ENCODE assay signal across 21 cellular contexts in the genomic region with DNA sequence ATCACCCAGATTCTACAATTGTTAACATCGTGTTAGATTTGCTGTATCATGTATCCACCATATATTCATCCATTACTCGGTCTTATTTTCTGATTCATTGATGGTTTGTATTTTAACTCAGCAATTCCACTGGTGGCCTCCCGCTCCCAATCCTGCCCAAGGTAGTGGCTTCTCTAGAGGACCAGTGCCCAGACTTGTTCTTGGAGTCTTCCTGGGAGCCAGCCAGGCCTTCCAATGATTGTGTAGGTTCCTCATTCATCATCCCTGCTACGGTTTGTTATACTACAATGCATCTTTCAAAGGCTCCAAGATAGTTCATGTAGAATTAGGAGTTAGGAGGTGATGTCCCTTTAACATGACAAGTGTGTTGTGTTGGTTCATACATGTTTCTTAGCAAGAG.
"Had no signal": no experiment of that assay in that cellular context is flagged by ENCODE, and none has a peak within 500 bp of the region (broad histone marks: within the 10 kb centered on the region; RNA-seq: fewer than 3 reads in every experiment).

No MANE protein-coding gene starts in this region.

- H3K27me3 ChIP-seq: MG63, SJCRH30 had no signal

- H3K27ac ChIP-seq: HL-60, SJCRH30 had no signal

- H3K36me3 ChIP-seq: MG63, SJCRH30 had no signal

- H3K9me3 ChIP-seq: MG63 had no signal

- H3K4me3 ChIP-seq: MG63, SJCRH30 had no signal

- ATAC-seq: Right ventricle myocardium inferior, SK-N-SH treated with all-trans-retinoic acid at 6 μM for 48 hours had no signal

- FAIRE-seq: RCC 7860 had no signal

- DNase-seq: KBM-7, MG63, NCI-H1092, NCI-H1436, NCI-H187, NCI-H2029, NCI-H2081 treated with DMSO at 0.1 percent for 48 hours, NCI-H2171, NCI-H226, NCI-H446, NCI-H510A, NCI-H524 treated with DMSO at 0.1 percent for 48 hours, NCI-H69, NCI-H774, RPMI8226, SHP77 treated with DMSO at 0.1 percent for 48 hours, SJCRH30 had no signal
